8 cellular contexts compared by ENCODE assay signal in the genomic region with DNA sequence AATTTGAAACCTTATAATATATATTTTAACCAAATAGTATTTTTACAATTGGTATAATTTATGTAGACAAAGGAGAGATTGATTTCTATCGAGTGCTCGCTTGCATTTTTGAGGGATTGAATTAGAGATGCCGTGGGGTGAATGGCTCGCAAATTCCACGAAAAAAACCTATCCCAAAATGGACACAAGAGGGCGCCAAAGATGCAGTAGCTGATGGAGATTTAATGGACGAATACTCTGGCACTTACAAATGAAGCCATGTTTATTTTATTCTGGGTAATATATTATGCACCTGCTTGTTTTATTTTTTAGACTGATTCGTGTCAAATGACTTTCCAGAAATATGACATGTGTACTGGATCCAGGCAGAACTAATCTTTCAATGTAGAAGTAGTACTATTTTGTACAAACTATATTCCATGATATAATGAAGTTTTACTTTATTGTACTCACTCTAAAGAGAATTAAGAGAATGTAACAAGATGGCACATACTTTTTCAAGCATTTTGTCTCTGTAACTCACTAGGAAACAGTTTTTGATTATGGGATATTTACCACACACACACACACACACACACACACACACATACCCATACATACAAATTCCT.
A peak's percentile ranks its signal among the peaks of the same experiment; 100 is the strongest.
DNase-seq lines count a peak whose midpoint lies in the region; ATAC-seq and TF ChIP-seq lines count a peak whose summit lies in the region.

No MANE protein-coding gene starts in this region.

- in situ Hi-C loops in GM13976 (cut with MboI; ENCODE audit: low sequenced_read_pairs, unreplicated experiment): loop anchor here (25.0 kb wide), 2 partner anchors 1178 to 1428 kb away; no protein-coding TSS in a partner anchor
- in situ Hi-C loops in KBM-7 (cut with MboI; ENCODE audit: low pct_unique_long_range_greater_than_20kb, low sequenced_read_pairs): loop anchor here (25.0 kb wide), 1 partner anchor 1178 kb away; no protein-coding TSS in a partner anchor

- no peak overlapping the region for H3K4me3 ChIP-seq in AG09309 (ENCODE audit: control insufficient read depth, low read depth, low read length)

- no peak for ATAC-seq in HG03108 (IDR thresholded peaks at IDR 0.05; ENCODE audit: unreplicated experiment)

- DNase-seq in AG09309 (ENCODE audit: low read depth) (no peak), GM13976 (ENCODE audit: low spot score) (peak; percentile 43), KBM-7 (peak; percentile 77), SHP77 (lab: John Stamatoyannopoulos, UW) (peak; percentile 35 to 52), iPS-NIHi11 (ENCODE audit: low spot score) (peak; percentile 66)
- peak; percentile 21 for DNase-seq in activated naive CD8-positive, alpha-beta T cell treated with anti-CD3 and anti-CD28 coated beads, Interleukin-2, amount 50 U/mL, for 16 hours (ENCODE audit: low read depth, low spot score)
- peak; percentile 55 to 65 for DNase-seq in stimulated activated CD4-positive, alpha-beta T cell treated with anti-CD3 and anti-CD28 coated beads, Interleukin-2, amount 100 ng/mL, for 24 hours

- peak; percentile 85 for TF ChIP-seq CTCF in AG09309 (IDR thresholded peaks at IDR 0.05; ENCODE audit: control insufficient read depth, insufficient read depth, low read depth, low read length, missing control alignments)
- TF ChIP-seq CTCF in GM13976 (IDR thresholded peaks at IDR 0.05; ENCODE audit: borderline replicate concordance, control extremely low read depth, extremely low read depth, insufficient read depth, missing control alignments): peak; percentile 64
